1 cellular context compared by ENCODE assay signal in genomic region chr20:19757973-19758887, GRCh38.
TF ChIP-seq lines count a peak whose summit lies in the region.

Gene RIN2, plus strand, starts transcription at chr20:19758258. Its CDS starts 131,344 bp downstream, at chr20:19889602.

TF ChIP-seq in GM12878, 131 proteins besides CTCF, POLR2A, EP300 and RAD21:
- TF ChIP-seq REST (IDR thresholded peaks at IDR 0.05; ENCODE audit: low read depth, low read length) (no peak), ZZZ3 (IDR thresholded peaks at IDR 0.05; ENCODE audit: control insufficient read depth, insufficient read length, low read depth) (no peak), POU2F2 (IDR thresholded peaks at IDR 0.05; ENCODE audit: borderline replicate concordance, low read depth, low read length) (no peak), CHD2 (IDR thresholded peaks at IDR 0.05; ENCODE audit: borderline replicate concordance, low read depth, low read length) (no peak), NBN (IDR thresholded peaks at IDR 0.05) (no peak), SP1 (IDR thresholded peaks at IDR 0.05; ENCODE audit: low read depth, low read length) (no peak), CEBPZ (IDR thresholded peaks at IDR 0.05; ENCODE audit: low read depth, low read length) (no peak), SKIL (IDR thresholded peaks at IDR 0.05; ENCODE audit: low read depth, poor library complexity, severe bottlenecking) (no peak), RELA (IDR thresholded peaks at IDR 0.05; ENCODE audit: borderline replicate concordance, partially characterized antibody) (no peak), RELB (IDR thresholded peaks at IDR 0.05; ENCODE audit: low read depth) (no peak), SUZ12 (IDR thresholded peaks at IDR 0.05; ENCODE audit: unreplicated experiment) (no peak)
TF ChIP-seq in GM12878: peak in this region for 0.
